Comparison of ENCODE assay signal across 10 cellular contexts in genomic region chr2:85549826-85550225, GRCh38. TPM values are rescaled to one million over a fixed set of nuclear protein-coding genes. Genes with fewer than 3 reads are reported as not detected.
DNase-seq lines count a peak whose midpoint lies in the region; ATAC-seq, FAIRE-seq and TF ChIP-seq lines count a peak whose summit lies in the region.
"Had no signal": no experiment of that assay in that cellular context is flagged by ENCODE, and none has a peak within 500 bp of the region (broad histone marks: within the 10 kb centered on the region; RNA-seq: fewer than 3 reads in every experiment).

No MANE protein-coding gene starts in this region.

- no peak for FAIRE-seq in HepG2 (lab: Jason Lieb, UNC)
- no peak for FAIRE-seq in kidney (lab: Jason Lieb, UNC)

- H3K79me2 ChIP-seq in HepG2 (ENCODE audit: insufficient read depth, low read length): no peaks in the 10 kb centered on the region
- no peaks in the 10 kb centered on the region for H3K79me2 ChIP-seq in Karpas-422 (ENCODE audit: low read length)

- no peak overlapping the region for H3K4me3 ChIP-seq in HepG2 (replicated peaks in 1 of 3; ENCODE audit: insufficient read depth in 1 of 3, low read depth in 2 of 3, low read length in 3 of 3)
- no peak overlapping the region for H3K4me3 ChIP-seq in right lobe of liver
- no peak overlapping the region for H3K4me3 ChIP-seq in body of pancreas
- no peak overlapping the region for H3K4me3 ChIP-seq in kidney (ENCODE audit: low read length in 2 of 2)
- H3K4me3 ChIP-seq in vagina: no peak overlapping the region
- no peak overlapping the region for H3K4me3 ChIP-seq in Karpas-422 (ENCODE audit: low read length)

- H2AFZ ChIP-seq in HepG2 (ENCODE audit: low read length) (no peak overlapping the region), Karpas-422 (ENCODE audit: low read length) (no peak overlapping the region)

- H3K27me3 ChIP-seq in HepG2 (ENCODE audit: control insufficient read depth in 1 of 2, insufficient read depth in 2 of 2, low read length in 2 of 2): no peaks in the 10 kb centered on the region
- H3K27me3 ChIP-seq in right lobe of liver: no peaks in the 10 kb centered on the region
- H3K27me3 ChIP-seq in body of pancreas: no peaks in the 10 kb centered on the region
- H3K27me3 ChIP-seq in vagina: no peaks in the 10 kb centered on the region
- H3K27me3 ChIP-seq in Karpas-422 (ENCODE audit: low read length): no peaks in the 10 kb centered on the region

- WGBS in HepG2 (ENCODE audit: low lambda C conversion rate): 79% methylated on average over 4 of the region's 4 CpGs
- WGBS in right lobe of liver (ENCODE audit: insufficient coverage, low coverage, low lambda C conversion rate, missing lambda C conversion rate): 42% methylated on average over 4 of the region's 4 CpGs
- 40 to 45% methylated on average over 4 of the region's 4 CpGs for WGBS in body of pancreas, 2 donors

- H3K4me2 ChIP-seq in HepG2 (ENCODE audit: low read depth, low read length): no peak overlapping the region
- H3K4me2 ChIP-seq in Karpas-422 (ENCODE audit: low read depth, low read length, poor library complexity, severe bottlenecking): no peak overlapping the region

- TF ChIP-seq EP300 in HepG2 (IDR thresholded peaks at IDR 0.05; ENCODE audit: low read depth in 2 of 2, low read length in 2 of 2) (no peak), HepG2 (CRISPR knock-in tag; IDR thresholded peaks at IDR 0.05; ENCODE audit: borderline replicate concordance) (no peak)

- intact Hi-C loops in HepG2 (cut with micrococcal nuclease; ENCODE audit: unreplicated experiment): loop anchor here (5.0 kb wide), 1 partner anchor 223 kb away; the partner anchor contains the start of gene TGOLN2
- intact Hi-C loops in right lobe of liver (cut with DNase I): loop anchor here (5.0 kb wide), 2 partner anchors 128 to 133 kb away; partner anchors contain the start of gene SH2D6 (in 1 of the 2)
- intact Hi-C loops in body of pancreas (cut with DNase I): loop anchor here (5.0 to 10.0 kb wide), 2 partner anchors 55 to 128 kb away; partner anchors contain the start of gene TMEM150A
- intact Hi-C loops in kidney (cut with DNase I): loop anchor here (5.0 kb wide), 1 partner anchor 128 kb away; no protein-coding TSS in a partner anchor
- intact Hi-C loops in vagina (cut with DNase I): loop anchor here (10.0 kb wide), 1 partner anchor 55 kb away; the partner anchor contains the start of gene TMEM150A
- intact Hi-C loops in Right ventricle myocardium inferior (cut with DNase I): no loop called here

- H3K36me3 ChIP-seq in HepG2 (replicated peaks in 1 of 2; ENCODE audit: control insufficient read depth in 1 of 2, insufficient read depth in 2 of 2, low read length in 2 of 2): peaks cover 36 to 57% of the 10 kb centered on the region in 2 experiments
- peaks cover 11 to 76% (median 36%) of the 10 kb centered on the region in 4 donors for H3K36me3 ChIP-seq in right lobe of liver
- peaks cover 1 to 17% of the 10 kb centered on the region in 2 donors for H3K36me3 ChIP-seq in body of pancreas (replicated peaks in 1 of 2; ENCODE audit: insufficient read depth in 1 of 2, low read depth in 2 of 2)
- peaks cover 25 to 49% of the 10 kb centered on the region in 2 donors for H3K36me3 ChIP-seq in kidney (ENCODE audit: control insufficient read depth in 1 of 2, insufficient read depth in 2 of 2, low read length in 2 of 2)
- H3K36me3 ChIP-seq in vagina: peaks cover 0 to 53% of the 10 kb centered on the region in 2 donors
- peaks cover 34% of the 10 kb centered on the region for H3K36me3 ChIP-seq in Karpas-422 (ENCODE audit: insufficient read depth, low read length)

- H3K9ac ChIP-seq in HepG2 (ENCODE audit: insufficient read depth, low read depth, low read length) (no peak overlapping the region), kidney (ENCODE audit: low read length in 2 of 2) (no peak overlapping the region), Karpas-422 (ENCODE audit: low read length) (no peak overlapping the region)

- H3K27ac ChIP-seq in HepG2 (ENCODE audit: extremely low read length, insufficient read depth, low read length): no peak overlapping the region
- H3K27ac ChIP-seq in right lobe of liver: peak overlapping the region in 1 of 3 donors; percentile 14
- H3K27ac ChIP-seq in body of pancreas: peak overlapping the region in 3 of 4 donors; percentile 2 to 72 (median 40)
- H3K27ac ChIP-seq in kidney (ENCODE audit: low read depth in 2 of 2, low read length in 2 of 2): peak overlapping the region; percentile 26 to 60
- peak overlapping the region; percentile 57 for H3K27ac ChIP-seq in vagina
- no peak overlapping the region for H3K27ac ChIP-seq in Karpas-422 (ENCODE audit: low read length)

- H3K9me2 ChIP-seq in Karpas-422 (replicated peaks; ENCODE audit: insufficient read depth, low read length): no peaks in the 10 kb centered on the region

- no peak for ATAC-seq in HepG2
- no peak for ATAC-seq in right lobe of liver
- no peak for ATAC-seq in body of pancreas
- ATAC-seq in HG03139 (IDR thresholded peaks at IDR 0.05; ENCODE audit: unreplicated experiment): no peak
- ATAC-seq in Right ventricle myocardium inferior: no peak

- no peaks in the 10 kb centered on the region for H3K4me1 ChIP-seq in HepG2 (ENCODE audit: insufficient read depth, low read length)
- H3K4me1 ChIP-seq in right lobe of liver: no peaks in the 10 kb centered on the region
- H3K4me1 ChIP-seq in body of pancreas: peaks cover 29% of the 10 kb centered on the region
- H3K4me1 ChIP-seq in kidney (ENCODE audit: control insufficient read depth in 1 of 2, insufficient read depth in 1 of 2, low read depth in 1 of 2, low read length in 2 of 2): peaks cover 0 to 8% of the 10 kb centered on the region in 2 donors
- H3K4me1 ChIP-seq in vagina: peaks cover 3% of the 10 kb centered on the region
- H3K4me1 ChIP-seq in Karpas-422 (ENCODE audit: low read length): no peaks in the 10 kb centered on the region

- CTCF ChIA-PET in HepG2 (lab: Yijun Ruan, JAX; ENCODE audit: low intra/inter-chr PET ratio, low total read pairs): interaction anchor here (4.8 kb wide), 1 partner anchor 129 kb away, joined by 45 read pairs; no protein-coding TSS in a partner anchor

- TF ChIP-seq POLR2A in HepG2 (IDR thresholded peaks at IDR 0.05; ENCODE audit: insufficient read depth in 1 of 2, low read depth in 2 of 2, low read length in 2 of 2) (no peak), right lobe of liver (IDR thresholded peaks at IDR 0.05) (no peak), body of pancreas (IDR thresholded peaks at IDR 0.05) (no peak), vagina (IDR thresholded peaks at IDR 0.05) (no peak)

- TF ChIP-seq CTCF in HepG2 (CRISPR knock-in tag; IDR thresholded peaks at IDR 0.05) (no peak), right lobe of liver (IDR thresholded peaks at IDR 0.05) (no peak), body of pancreas (IDR thresholded peaks at IDR 0.05) (no peak), kidney (IDR thresholded peaks at IDR 0.05; ENCODE audit: borderline replicate concordance, extremely low read depth, insufficient read depth) (no peak), vagina (IDR thresholded peaks at IDR 0.05) (no peak)

- in situ Hi-C loops in HepG2 (cut with HindIII; ENCODE audit: extremely low pct_ligation_motif_present, low pct_unique_long_range_greater_than_20kb): loop anchor here (5.0 kb wide), 2 partner anchors 128 to 158 kb away; no protein-coding TSS in a partner anchor

- TF ChIP-seq RAD21 in HepG2 (CRISPR knock-in tag; IDR thresholded peaks at IDR 0.05): no peak

- H4K20me1 ChIP-seq in HepG2 (ENCODE audit: insufficient read depth, low read length): peaks cover 12% of the 10 kb centered on the region
- no peaks in the 10 kb centered on the region for H4K20me1 ChIP-seq in Karpas-422 (ENCODE audit: insufficient read depth, low read depth, low read length)

- BruUV-seq in HepG2 (replicated peaks; lab: Mats Ljungman, UMichigan): TSS peak; percentile 33

- no peaks in the 10 kb centered on the region for H3K9me3 ChIP-seq in HepG2 (ENCODE audit: low read length)
- no peaks in the 10 kb centered on the region for H3K9me3 ChIP-seq in right lobe of liver
- no peaks in the 10 kb centered on the region for H3K9me3 ChIP-seq in body of pancreas
- H3K9me3 ChIP-seq in kidney (ENCODE audit: control insufficient read depth in 1 of 2, low read length in 2 of 2): no peaks in the 10 kb centered on the region
- no peaks in the 10 kb centered on the region for H3K9me3 ChIP-seq in vagina
- H3K9me3 ChIP-seq in Karpas-422 (ENCODE audit: low read length): no peaks in the 10 kb centered on the region

- POLR2A ChIA-PET in HepG2 (lab: Yijun Ruan, JAX): interaction anchor here (0.9 to 20.8 kb wide), 6 partner anchors 8 to 129 kb away, joined by 3 to 645 read pairs (median 131); partner anchors contain the start of genes C2orf68, GGCX, MAT2A and RNF181

- DNase-seq in HepG2 (ENCODE audit: low spot score) (no peak), right lobe of liver (no peak), body of pancreas (no peak), kidney (no peak), vagina (ENCODE audit: extremely low spot score in 2 of 2) (no peak), Right ventricle myocardium inferior (ENCODE audit: missing footprints) (no peak), Karpas-422 (no peak)
- DNase-seq: CD4-positive, alpha-beta T cell; T-helper 1 cell had no signal

RNA-seq across cellular contexts. Expression of gene MAT2A, which starts 10.9 kb away (rescaled TPM):
- 55.8 and 155 TPM in 2 replicates for total RNA-seq in HepG2 (2016; rRNA removed; fragmentation: Illumina TruSeq; extraction: Trizol)
- 17.0 and 17.4 TPM in 2 replicates for total RNA-seq in HepG2 (2016; cell fraction: cytosol; rRNA removed; fragmentation: Illumina TruSeq; extraction: Trizol; ENCODE audit: low read depth)
- total RNA-seq in HepG2 (2016; cell fraction: insoluble cytoplasmic fraction; rRNA removed; fragmentation: Illumina TruSeq; extraction: Trizol): 56.1 and 159 TPM in 2 replicates
- total RNA-seq in HepG2 (2016; cell fraction: membrane; rRNA removed; fragmentation: Illumina TruSeq; extraction: Trizol): 24.5 and 25.4 TPM in 2 replicates
- 512 and 527 TPM in 2 replicates for total RNA-seq in HepG2 (2016; cell fraction: nucleus; rRNA removed; fragmentation: Illumina TruSeq; extraction: Trizol)
- polyA plus RNA-seq in HepG2 (2011; rRNA removed): 331 and 367 TPM in 2 replicates
- polyA plus RNA-seq in HepG2 (2011; cell fraction: cytosol; rRNA removed): 57.6 and 71.2 TPM in 2 replicates
- 1,062 and 1,322 TPM in 2 replicates for polyA plus RNA-seq in HepG2 (2011; cell fraction: nucleus; rRNA removed)
- 226 and 241 TPM in 2 replicates for polyA plus RNA-seq in HepG2 (2012)
- polyA plus RNA-seq in HepG2 (2016; cell fraction: cytosol; fragmentation: Illumina TruSeq; extraction: Trizol; ENCODE audit: low read depth): 3.7 and 4.3 TPM in 2 replicates
- polyA plus RNA-seq in HepG2 (2016; cell fraction: insoluble cytoplasmic fraction; fragmentation: Illumina TruSeq; extraction: Trizol; ENCODE audit: low read depth): 67.1 and 68.7 TPM in 2 replicates
- 13.5 TPM in 2 replicates for polyA plus RNA-seq in HepG2 (2016; cell fraction: membrane; fragmentation: Illumina TruSeq; extraction: Trizol; ENCODE audit: low read depth)
- polyA plus RNA-seq in HepG2 (2016; cell fraction: nucleus; fragmentation: Illumina TruSeq; extraction: Trizol; ENCODE audit: insufficient read depth, low read depth): 1,060 and 1,066 TPM in 2 replicates
- 260 and 404 TPM in 2 replicates for polyA minus RNA-seq in HepG2 (2011; rRNA and poly(A)+ RNA removed; ENCODE audit: low replicate concordance)
- polyA minus RNA-seq in HepG2 (2011; cell fraction: cytosol; rRNA and poly(A)+ RNA removed): 43.2 and 67.4 TPM in 2 replicates
- polyA minus RNA-seq in HepG2 (2011; cell fraction: nucleus; rRNA and poly(A)+ RNA removed): 961 and 1,136 TPM in 2 replicates
- total RNA-seq in right lobe of liver: 100 to 1,000 TPM in 3 of 6 experiments, 10 to 100 TPM in 3; 57.8 to 118 (median 102) TPM
- 100 to 1,000 TPM; 388 to 576 TPM for total RNA-seq in body of pancreas
- total RNA-seq in kidney: 300 TPM
- polyA plus RNA-seq in kidney (ENCODE audit: insufficient read depth, low read depth, low replicate concordance): 155 TPM
- 177 TPM for total RNA-seq in vagina
- 118 TPM for total RNA-seq in Right ventricle myocardium inferior
- 324 and 544 TPM in 2 replicates for total RNA-seq in Karpas-422 (2014; rRNA removed; shearing (Covaris generic); ENCODE audit: low replicate concordance)

RNA-seq across cellular contexts. Expression of gene GGCX, which starts 11.5 kb away (rescaled TPM):
- 51.3 and 103 TPM in 2 replicates for total RNA-seq in HepG2 (2016; rRNA removed; fragmentation: Illumina TruSeq; extraction: Trizol)
- total RNA-seq in HepG2 (2016; cell fraction: cytosol; rRNA removed; fragmentation: Illumina TruSeq; extraction: Trizol; ENCODE audit: low read depth): 17.1 and 22.7 TPM in 2 replicates
- total RNA-seq in HepG2 (2016; cell fraction: insoluble cytoplasmic fraction; rRNA removed; fragmentation: Illumina TruSeq; extraction: Trizol): 48.3 and 106 TPM in 2 replicates
- 29.4 and 31.6 TPM in 2 replicates for total RNA-seq in HepG2 (2016; cell fraction: membrane; rRNA removed; fragmentation: Illumina TruSeq; extraction: Trizol)
- 105 and 118 TPM in 2 replicates for total RNA-seq in HepG2 (2016; cell fraction: nucleus; rRNA removed; fragmentation: Illumina TruSeq; extraction: Trizol)
- polyA plus RNA-seq in HepG2 (2011; rRNA removed): 72.5 and 74.9 TPM in 2 replicates
- polyA plus RNA-seq in HepG2 (2011; cell fraction: cytosol; rRNA removed): 69.2 and 77.6 TPM in 2 replicates
- 125 and 131 TPM in 2 replicates for polyA plus RNA-seq in HepG2 (2011; cell fraction: nucleus; rRNA removed)
- polyA plus RNA-seq in HepG2 (2012): 61.2 and 76.7 TPM in 2 replicates
- 13.3 and 16.7 TPM in 2 replicates for polyA plus RNA-seq in HepG2 (2016; cell fraction: cytosol; fragmentation: Illumina TruSeq; extraction: Trizol; ENCODE audit: low read depth)
- 30.8 and 40.7 TPM in 2 replicates for polyA plus RNA-seq in HepG2 (2016; cell fraction: insoluble cytoplasmic fraction; fragmentation: Illumina TruSeq; extraction: Trizol; ENCODE audit: low read depth)
- 17.3 and 20.9 TPM in 2 replicates for polyA plus RNA-seq in HepG2 (2016; cell fraction: membrane; fragmentation: Illumina TruSeq; extraction: Trizol; ENCODE audit: low read depth)
- 107 and 111 TPM in 2 replicates for polyA plus RNA-seq in HepG2 (2016; cell fraction: nucleus; fragmentation: Illumina TruSeq; extraction: Trizol; ENCODE audit: insufficient read depth, low read depth)
- polyA minus RNA-seq in HepG2 (2011; rRNA and poly(A)+ RNA removed; ENCODE audit: low replicate concordance): 104 and 294 TPM in 2 replicates
- polyA minus RNA-seq in HepG2 (2011; cell fraction: cytosol; rRNA and poly(A)+ RNA removed): 49.5 and 52.3 TPM in 2 replicates
- polyA minus RNA-seq in HepG2 (2011; cell fraction: nucleus; rRNA and poly(A)+ RNA removed): 129 and 159 TPM in 2 replicates
- total RNA-seq in right lobe of liver: 100 to 1,000 TPM in 4 of 6 experiments, 10 to 100 TPM in 2; 89.6 to 238 (median 183) TPM
- total RNA-seq in body of pancreas: 10 to 100 TPM; 35.5 to 48.1 TPM
- 50.7 TPM for total RNA-seq in kidney
- 27.8 TPM for polyA plus RNA-seq in kidney (ENCODE audit: insufficient read depth, low read depth, low replicate concordance)
- 18.2 TPM for total RNA-seq in vagina
- 26.9 TPM for total RNA-seq in Right ventricle myocardium inferior
- 31.6 and 47.0 TPM in 2 replicates for total RNA-seq in Karpas-422 (2014; rRNA removed; shearing (Covaris generic); ENCODE audit: low replicate concordance)

RNA-seq across cellular contexts. Expression of gene VAMP8, which starts 27.6 kb away (rescaled TPM):
- total RNA-seq in HepG2 (2016; rRNA removed; fragmentation: Illumina TruSeq; extraction: Trizol) (83.3 and 97.0 TPM in 2 replicates), right lobe of liver (100 to 1,000 TPM in 1 of 6 experiments, 10 to 100 TPM in 5; 59.5 to 107 (median 74.5) TPM), body of pancreas (100 to 1,000 TPM in 1 of 2 donors, 10 to 100 TPM in 1; 39.6 to 111 TPM), kidney (196 TPM), vagina (46.2 TPM), Right ventricle myocardium inferior (26.1 TPM)
- 33.0 and 34.9 TPM in 2 replicates for total RNA-seq in HepG2 (2016; cell fraction: cytosol; rRNA removed; fragmentation: Illumina TruSeq; extraction: Trizol; ENCODE audit: low read depth)
- total RNA-seq in HepG2 (2016; cell fraction: insoluble cytoplasmic fraction; rRNA removed; fragmentation: Illumina TruSeq; extraction: Trizol): 91.8 and 96.6 TPM in 2 replicates
- 38.7 and 40.7 TPM in 2 replicates for total RNA-seq in HepG2 (2016; cell fraction: membrane; rRNA removed; fragmentation: Illumina TruSeq; extraction: Trizol)
- 36.3 and 40.3 TPM in 2 replicates for total RNA-seq in HepG2 (2016; cell fraction: nucleus; rRNA removed; fragmentation: Illumina TruSeq; extraction: Trizol)
- polyA plus RNA-seq in HepG2 (2011; rRNA removed) (151 and 157 TPM in 2 replicates), kidney (ENCODE audit: insufficient read depth, low read depth, low replicate concordance) (604 TPM)
- 149 and 196 TPM in 2 replicates for polyA plus RNA-seq in HepG2 (2011; cell fraction: cytosol; rRNA removed)
- 67.9 and 94.0 TPM in 2 replicates for polyA plus RNA-seq in HepG2 (2011; cell fraction: nucleus; rRNA removed)
- polyA plus RNA-seq in HepG2 (2012): 146 and 149 TPM in 2 replicates
- 45.1 and 52.0 TPM in 2 replicates for polyA plus RNA-seq in HepG2 (2016; cell fraction: cytosol; fragmentation: Illumina TruSeq; extraction: Trizol; ENCODE audit: low read depth)
- polyA plus RNA-seq in HepG2 (2016; cell fraction: insoluble cytoplasmic fraction; fragmentation: Illumina TruSeq; extraction: Trizol; ENCODE audit: low read depth): 141 and 157 TPM in 2 replicates
- polyA plus RNA-seq in HepG2 (2016; cell fraction: membrane; fragmentation: Illumina TruSeq; extraction: Trizol; ENCODE audit: low read depth): 48.0 and 51.7 TPM in 2 replicates
- 89.3 and 90.1 TPM in 2 replicates for polyA plus RNA-seq in HepG2 (2016; cell fraction: nucleus; fragmentation: Illumina TruSeq; extraction: Trizol; ENCODE audit: insufficient read depth, low read depth)
- polyA minus RNA-seq in HepG2 (2011; rRNA and poly(A)+ RNA removed; ENCODE audit: low replicate concordance): 33.8 and 60.6 TPM in 2 replicates
- 17.8 and 20.1 TPM in 2 replicates for polyA minus RNA-seq in HepG2 (2011; cell fraction: cytosol; rRNA and poly(A)+ RNA removed)
- polyA minus RNA-seq in HepG2 (2011; cell fraction: nucleus; rRNA and poly(A)+ RNA removed): 16.2 and 24.6 TPM in 2 replicates
- total RNA-seq in Karpas-422 (2014; rRNA removed; shearing (Covaris generic); ENCODE audit: low replicate concordance): 122 and 141 TPM in 2 replicates

RNA-seq across cellular contexts. Expression of gene VAMP5, which starts 34.4 kb away (rescaled TPM):
- 7.2 and 9.0 TPM in 2 replicates for total RNA-seq in HepG2 (2016; rRNA removed; fragmentation: Illumina TruSeq; extraction: Trizol)
- total RNA-seq in HepG2 (2016; cell fraction: cytosol; rRNA removed; fragmentation: Illumina TruSeq; extraction: Trizol; ENCODE audit: low read depth): 13.9 and 18.3 TPM in 2 replicates
- total RNA-seq in HepG2 (2016; cell fraction: insoluble cytoplasmic fraction; rRNA removed; fragmentation: Illumina TruSeq; extraction: Trizol): 7.1 and 9.2 TPM in 2 replicates
- total RNA-seq in HepG2 (2016; cell fraction: membrane; rRNA removed; fragmentation: Illumina TruSeq; extraction: Trizol): 12.5 and 15.9 TPM in 2 replicates
- total RNA-seq in HepG2 (2016; cell fraction: nucleus; rRNA removed; fragmentation: Illumina TruSeq; extraction: Trizol): 3.2 and 4.0 TPM in 2 replicates
- polyA plus RNA-seq in HepG2 (2011; rRNA removed): 56.7 and 68.6 TPM in 2 replicates
- polyA plus RNA-seq in HepG2 (2011; cell fraction: cytosol; rRNA removed): 87.7 and 90.8 TPM in 2 replicates
- 35.8 and 44.7 TPM in 2 replicates for polyA plus RNA-seq in HepG2 (2011; cell fraction: nucleus; rRNA removed)
- polyA plus RNA-seq in HepG2 (2012): 39.4 and 46.3 TPM in 2 replicates
- polyA plus RNA-seq in HepG2 (2016; cell fraction: cytosol; fragmentation: Illumina TruSeq; extraction: Trizol; ENCODE audit: low read depth): 27.3 and 33.3 TPM in 2 replicates
- 20.9 and 22.2 TPM in 2 replicates for polyA plus RNA-seq in HepG2 (2016; cell fraction: insoluble cytoplasmic fraction; fragmentation: Illumina TruSeq; extraction: Trizol; ENCODE audit: low read depth)
- polyA plus RNA-seq in HepG2 (2016; cell fraction: membrane; fragmentation: Illumina TruSeq; extraction: Trizol; ENCODE audit: low read depth): 21.7 and 27.9 TPM in 2 replicates
- polyA plus RNA-seq in HepG2 (2016; cell fraction: nucleus; fragmentation: Illumina TruSeq; extraction: Trizol; ENCODE audit: insufficient read depth, low read depth): 11.7 and 13.5 TPM in 2 replicates
- 5.5 and 44.4 TPM in 2 replicates for polyA minus RNA-seq in HepG2 (2011; rRNA and poly(A)+ RNA removed; ENCODE audit: low replicate concordance)
- polyA minus RNA-seq in HepG2 (2011; cell fraction: cytosol; rRNA and poly(A)+ RNA removed): 7.3 and 9.1 TPM in 2 replicates
- polyA minus RNA-seq in HepG2 (2011; cell fraction: nucleus; rRNA and poly(A)+ RNA removed): 2.0 and 4.9 TPM in 2 replicates
- total RNA-seq in right lobe of liver: 10 to 100 TPM; 27.2 to 50.1 (median 34.7) TPM
- total RNA-seq in body of pancreas: 10 to 100 TPM in 1 of 2 donors, 1 to 10 TPM in 1; 3.0 to 10.4 TPM
- 46.0 TPM for total RNA-seq in kidney
- 145 TPM for polyA plus RNA-seq in kidney (ENCODE audit: insufficient read depth, low read depth, low replicate concordance)
- total RNA-seq in vagina: 42.5 TPM
- total RNA-seq in Right ventricle myocardium inferior: 62.1 TPM
- 0.29 TPM in 1 of 2 replicates, not detected in the other for total RNA-seq in Karpas-422 (2014; rRNA removed; shearing (Covaris generic); ENCODE audit: low replicate concordance)

RNA-seq across cellular contexts. Expression of gene RNF181, which starts 45.7 kb away (rescaled TPM):
- total RNA-seq in HepG2 (2016; rRNA removed; fragmentation: Illumina TruSeq; extraction: Trizol) (224 and 234 TPM in 2 replicates), right lobe of liver (100 to 1,000 TPM in 2 of 6 experiments, 10 to 100 TPM in 4; 54.5 to 123 (median 66.6) TPM), body of pancreas (10 to 100 TPM; 54.4 to 89.5 TPM), kidney (89.9 TPM), vagina (107 TPM), Right ventricle myocardium inferior (87.8 TPM)
- total RNA-seq in HepG2 (2016; cell fraction: cytosol; rRNA removed; fragmentation: Illumina TruSeq; extraction: Trizol; ENCODE audit: low read depth): 68.8 and 79.7 TPM in 2 replicates
- 237 and 239 TPM in 2 replicates for total RNA-seq in HepG2 (2016; cell fraction: insoluble cytoplasmic fraction; rRNA removed; fragmentation: Illumina TruSeq; extraction: Trizol)
- 60.8 and 63.4 TPM in 2 replicates for total RNA-seq in HepG2 (2016; cell fraction: membrane; rRNA removed; fragmentation: Illumina TruSeq; extraction: Trizol)
- total RNA-seq in HepG2 (2016; cell fraction: nucleus; rRNA removed; fragmentation: Illumina TruSeq; extraction: Trizol): 99.4 and 107 TPM in 2 replicates
- polyA plus RNA-seq in HepG2 (2011; rRNA removed) (578 and 594 TPM in 2 replicates), kidney (ENCODE audit: insufficient read depth, low read depth, low replicate concordance) (407 TPM)
- 700 and 712 TPM in 2 replicates for polyA plus RNA-seq in HepG2 (2011; cell fraction: cytosol; rRNA removed)
- polyA plus RNA-seq in HepG2 (2011; cell fraction: nucleus; rRNA removed): 285 and 326 TPM in 2 replicates
- polyA plus RNA-seq in HepG2 (2012): 240 and 307 TPM in 2 replicates
- 54.1 and 54.2 TPM in 2 replicates for polyA plus RNA-seq in HepG2 (2016; cell fraction: cytosol; fragmentation: Illumina TruSeq; extraction: Trizol; ENCODE audit: low read depth)
- polyA plus RNA-seq in HepG2 (2016; cell fraction: insoluble cytoplasmic fraction; fragmentation: Illumina TruSeq; extraction: Trizol; ENCODE audit: low read depth): 189 and 200 TPM in 2 replicates
- 43.8 and 45.1 TPM in 2 replicates for polyA plus RNA-seq in HepG2 (2016; cell fraction: membrane; fragmentation: Illumina TruSeq; extraction: Trizol; ENCODE audit: low read depth)
- 124 and 147 TPM in 2 replicates for polyA plus RNA-seq in HepG2 (2016; cell fraction: nucleus; fragmentation: Illumina TruSeq; extraction: Trizol; ENCODE audit: insufficient read depth, low read depth)
- polyA minus RNA-seq in HepG2 (2011; rRNA and poly(A)+ RNA removed; ENCODE audit: low replicate concordance): 200 and 300 TPM in 2 replicates
- polyA minus RNA-seq in HepG2 (2011; cell fraction: cytosol; rRNA and poly(A)+ RNA removed): 65.6 and 78.5 TPM in 2 replicates
- polyA minus RNA-seq in HepG2 (2011; cell fraction: nucleus; rRNA and poly(A)+ RNA removed): 59.9 and 82.9 TPM in 2 replicates
- 332 and 398 TPM in 2 replicates for total RNA-seq in Karpas-422 (2014; rRNA removed; shearing (Covaris generic); ENCODE audit: low replicate concordance)

Comparison
In these comparisons a context has a peak if more than half of its experiments do, and no peak if none do; other contexts are left out.
1. H3K27ac ChIP-seq: peak in body of pancreas (3 of 4), kidney (2 of 2) and vagina (single experiment); none in HepG2 (single experiment) and Karpas-422 (single experiment).